In the genomic region with DNA sequence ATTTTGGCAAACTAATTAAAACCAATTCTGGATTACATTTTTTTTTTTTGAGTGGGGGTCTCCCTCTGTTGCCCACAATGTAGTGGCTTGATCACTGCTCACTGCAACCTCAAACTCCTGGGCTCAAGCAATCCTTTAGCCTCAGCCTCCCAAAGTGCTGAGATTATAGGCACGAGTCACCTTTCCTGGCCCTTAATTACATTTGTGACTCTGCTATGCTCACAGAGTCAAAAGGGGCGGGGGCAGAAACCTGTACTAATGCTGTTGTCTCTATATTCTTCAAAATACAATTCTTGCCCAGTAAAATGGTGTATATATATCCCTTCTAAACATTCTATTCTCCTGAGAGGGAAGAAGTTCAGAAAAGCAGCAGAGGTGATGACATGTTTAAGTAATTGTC, we compare ENCODE assay signal across 25 cellular contexts. TPM values are rescaled to one million over a fixed set of nuclear protein-coding genes. Genes with fewer than 3 reads are reported as not detected.
DNase-seq lines count a peak whose midpoint lies in the region; ATAC-seq and TF ChIP-seq lines count a peak whose summit lies in the region.
"Had no signal": no experiment of that assay in that cellular context is flagged by ENCODE, and none has a peak within 500 bp of the region (broad histone marks: within the 10 kb centered on the region; RNA-seq: fewer than 3 reads in every experiment).

No MANE protein-coding gene starts in this region.

- H3K4me1 ChIP-seq in neuronal stem cell (ENCODE audit: control insufficient read depth in 2 of 2, insufficient read depth in 1 of 2, low read depth in 1 of 2, low read length in 2 of 2): no peaks in the 10 kb centered on the region
- H3K4me1 ChIP-seq: Caco-2, HAP-1 had no signal

- no peak overlapping the region for H3K23ac ChIP-seq in neuronal stem cell (ENCODE audit: low read depth, low read length, poor library complexity)

- no peak overlapping the region for H2BK12ac ChIP-seq in neuronal stem cell (ENCODE audit: low read length)

- H3K14ac ChIP-seq in neuronal stem cell (ENCODE audit: low read length): no peak overlapping the region

- peak overlapping the region; percentile 16 to 52 for H3K27ac Mint-ChIP-seq in natural killer cell
- H3K27ac Mint-ChIP-seq in natural killer cell treated with Interleukin-12 subunit alpha and Interleukin-12 subunit beta and Interleukin-15 and Interleukin-18, amount 100 ng/mL, for 72 hours: no peak overlapping the region
- H3K27ac Mint-ChIP-seq: activated naive CD4-positive, alpha-beta T cell treated with anti-CD3 and anti-CD28 coated beads, Interleukin-2, amount 50 U/mL, for 72 hours; dendritic cell treated with granulocyte-macrophage colony-stimulating factor and Interleukin-4, amounts not matched to agents 40 ng/mL and 50 ng/mL, for 4 days; stimulated activated memory B cell treated with anti-CD40 and anti-IgM and Interleukin-4, amounts not matched to agents 10 μg/mL and 1 μg/mL and 100 μg/mL, for 72 hours; T-helper 1 cell treated with Interleukin-12 subunit alpha and Interleukin-12 subunit beta and Interleukin-4 antibody, amounts not matched to agents 30 μg/mL and 1 μg/mL, for 36 hours had no signal

- H3K4ac ChIP-seq in neuronal stem cell (ENCODE audit: low read length): no peak overlapping the region

- H3K36me3 ChIP-seq in neuronal stem cell (replicated peaks in 1 of 2; ENCODE audit: control insufficient read depth in 2 of 2, insufficient read depth in 2 of 2, low read length in 2 of 2): peaks cover 0 to 13% of the 10 kb centered on the region in 2 donors
- H3K36me3 ChIP-seq: HAP-1, Peyer's patch, thoracic aorta, uterus had no signal

- no peak for DNase-seq in natural killer cell
- no peak for DNase-seq in natural killer cell treated with Interleukin-12 subunit alpha and Interleukin-12 subunit beta and Interleukin-15 and Interleukin-18, amount 100 ng/mL, for 72 hours (ENCODE audit: low spot score)
- DNase-seq in M059J (ENCODE audit: low read depth): peak; percentile 60
- DNase-seq in dermis blood vessel endothelial cell: peak; percentile 7
- DNase-seq in neuronal stem cell (ENCODE audit: low spot score): no peak
- no peak for DNase-seq in activated CD8-positive, alpha-beta memory T cell treated with anti-CD3 and anti-CD28 coated beads, Interleukin-2, amount 50 U/mL, for 48 hours
- DNase-seq: anterior cingulate cortex, C1 segment of cervical spinal cord, Caco-2, caudate nucleus, DMS79 treated with DMSO at 0.1 percent for 48 hours, NCI-H1105 treated with DMSO at 0.1 percent for 48 hours, NCI-H2029 treated with DMSO at 0.1 percent for 48 hours, Peyer's patch, uterus had no signal

- WGBS in neuronal stem cell (ENCODE audit: extremely low coverage in 2 of 2, insufficient read length in 2 of 2, insufficient replicate concordance in 1 of 2), 2 donors: no CpG with 5 or more reads among the region's 2 CpGs

- no peak overlapping the region for H3K4me3 ChIP-seq in neuronal stem cell (ENCODE audit: low read length in 2 of 2)
- H3K4me3 ChIP-seq: GM12878, HAP-1, Peyer's patch, smooth muscle cell, thoracic aorta, uterus had no signal

- H4K91ac ChIP-seq in neuronal stem cell (ENCODE audit: low read depth, low read length, poor library complexity): no peak overlapping the region

- H3K79me1 ChIP-seq in neuronal stem cell (ENCODE audit: low read depth, low read length): no peaks in the 10 kb centered on the region

- H3K27me3 Mint-ChIP-seq in natural killer cell (ENCODE audit: low read depth in 2 of 2): no peaks in the 10 kb centered on the region
- no peaks in the 10 kb centered on the region for H3K27me3 Mint-ChIP-seq in natural killer cell treated with Interleukin-12 subunit alpha and Interleukin-12 subunit beta and Interleukin-15 and Interleukin-18, amount 100 ng/mL, for 72 hours
- H3K27me3 Mint-ChIP-seq: dendritic cell treated with granulocyte-macrophage colony-stimulating factor and Interleukin-4, amounts not matched to agents 40 ng/mL and 50 ng/mL, for 4 days; stimulated activated memory B cell treated with anti-CD40 and anti-IgM and Interleukin-4, amounts not matched to agents 10 μg/mL and 1 μg/mL and 100 μg/mL, for 72 hours had no signal

- H3K4me3 Mint-ChIP-seq in natural killer cell: no peak overlapping the region
- H3K4me3 Mint-ChIP-seq in natural killer cell treated with Interleukin-12 subunit alpha and Interleukin-12 subunit beta and Interleukin-15 and Interleukin-18, amount 100 ng/mL, for 72 hours: no peak overlapping the region
- H3K4me3 Mint-ChIP-seq: dendritic cell treated with granulocyte-macrophage colony-stimulating factor and Interleukin-4, amounts not matched to agents 40 ng/mL and 50 ng/mL, for 4 days; stimulated activated memory B cell treated with anti-CD40 and anti-IgM and Interleukin-4, amounts not matched to agents 10 μg/mL and 1 μg/mL and 100 μg/mL, for 72 hours; T-helper 1 cell treated with Interleukin-12 subunit alpha and Interleukin-12 subunit beta and Interleukin-4 antibody, amounts not matched to agents 30 μg/mL and 1 μg/mL, for 36 hours had no signal

- no peak overlapping the region for H3K27ac ChIP-seq in neuronal stem cell (replicated peaks; ENCODE audit: low read length)
- H3K27ac ChIP-seq: Peyer's patch, thoracic aorta, uterus had no signal

- H2BK5ac ChIP-seq in neuronal stem cell (ENCODE audit: low read length): no peak overlapping the region

- no peak for ATAC-seq in natural killer cell
- no peak for ATAC-seq in natural killer cell treated with Interleukin-12 subunit alpha and Interleukin-12 subunit beta and Interleukin-15 and Interleukin-18, amount 100 ng/mL, for 72 hours
- no peak for ATAC-seq in GM21390 (IDR thresholded peaks at IDR 0.05; ENCODE audit: unreplicated experiment)
- no peak for ATAC-seq in GM18520 (IDR thresholded peaks at IDR 0.05; ENCODE audit: unreplicated experiment)
- ATAC-seq: activated naive CD4-positive, alpha-beta T cell treated with anti-CD3 and anti-CD28 coated beads, Interleukin-2, amount 50 U/mL, for 72 hours; GM12878; stimulated activated memory B cell treated with anti-CD40 and anti-IgM and Interleukin-4, amounts not matched to agents 10 μg/mL and 1 μg/mL and 100 μg/mL, for 72 hours had no signal

- no peak overlapping the region for H4K8ac ChIP-seq in neuronal stem cell (ENCODE audit: low read depth, low read length)

- no peaks in the 10 kb centered on the region for H3K36me3 Mint-ChIP-seq in natural killer cell
- H3K36me3 Mint-ChIP-seq in natural killer cell treated with Interleukin-12 subunit alpha and Interleukin-12 subunit beta and Interleukin-15 and Interleukin-18, amount 100 ng/mL, for 72 hours: no peaks in the 10 kb centered on the region

- no peak overlapping the region for H2BK120ac ChIP-seq in neuronal stem cell (ENCODE audit: low read depth, low read length)

- intact Hi-C loops in natural killer cell (cut with micrococcal nuclease): no loop called here

- H2AK5ac ChIP-seq in neuronal stem cell (ENCODE audit: low read depth, low read length): no peak overlapping the region

- no peaks in the 10 kb centered on the region for H3K9me3 Mint-ChIP-seq in natural killer cell
- no peaks in the 10 kb centered on the region for H3K9me3 Mint-ChIP-seq in natural killer cell treated with Interleukin-12 subunit alpha and Interleukin-12 subunit beta and Interleukin-15 and Interleukin-18, amount 100 ng/mL, for 72 hours
- H3K9me3 Mint-ChIP-seq: activated naive CD4-positive, alpha-beta T cell treated with anti-CD3 and anti-CD28 coated beads, Interleukin-2, amount 50 U/mL, for 72 hours; dendritic cell treated with granulocyte-macrophage colony-stimulating factor and Interleukin-4, amounts not matched to agents 40 ng/mL and 50 ng/mL, for 4 days; stimulated activated memory B cell treated with anti-CD40 and anti-IgM and Interleukin-4, amounts not matched to agents 10 μg/mL and 1 μg/mL and 100 μg/mL, for 72 hours; T-helper 1 cell treated with Interleukin-12 subunit alpha and Interleukin-12 subunit beta and Interleukin-4 antibody, amounts not matched to agents 30 μg/mL and 1 μg/mL, for 36 hours had no signal

- no peak overlapping the region for H2AFZ ChIP-seq in neuronal stem cell (ENCODE audit: low read length)

- peaks cover 47 to 56% of the 10 kb centered on the region in 2 donors for H3K4me1 Mint-ChIP-seq in natural killer cell
- H3K4me1 Mint-ChIP-seq in natural killer cell treated with Interleukin-12 subunit alpha and Interleukin-12 subunit beta and Interleukin-15 and Interleukin-18, amount 100 ng/mL, for 72 hours (ENCODE audit: low read depth in 2 of 2): peaks cover 28 to 33% of the 10 kb centered on the region in 2 donors

- H3K9ac ChIP-seq in neuronal stem cell (ENCODE audit: low read depth, low read length, poor library complexity): no peak overlapping the region

- peaks cover 0 to 3% of the 10 kb centered on the region in 2 donors for H3K9me3 ChIP-seq in neuronal stem cell (replicated peaks in 1 of 2; ENCODE audit: control insufficient read depth in 2 of 2, insufficient read depth in 1 of 2, low read depth in 1 of 2, low read length in 2 of 2)
- H3K9me3 ChIP-seq: Caco-2, HAP-1, Peyer's patch, thoracic aorta, uterus had no signal

- H3K4me2 ChIP-seq in neuronal stem cell (ENCODE audit: insufficient read depth, low read length, poor library complexity, severe bottlenecking): no peak overlapping the region
- H3K4me2 ChIP-seq: smooth muscle cell had no signal

- no peaks in the 10 kb centered on the region for H3K27me3 ChIP-seq in neuronal stem cell (ENCODE audit: control insufficient read depth in 3 of 3, insufficient read depth in 3 of 3, low read depth in 1 of 3, low read length in 3 of 3)
- H3K27me3 ChIP-seq: Peyer's patch, uterus had no signal

- no peak overlapping the region for H3K18ac ChIP-seq in neuronal stem cell (ENCODE audit: low read length)

- TF ChIP-seq CTCF in natural killer cell (IDR thresholded peaks at IDR 0.05): no peak

- H2BK15ac ChIP-seq in neuronal stem cell (ENCODE audit: low read length): no peak overlapping the region

RNA-seq across cellular contexts. Expression of a gene that starts 23.2 kb away (rescaled TPM):
- total RNA-seq in natural killer cell: 10 to 100 TPM; 64.4 to 76.2 (median 65.1) TPM
- total RNA-seq in natural killer cell treated with Interleukin-12 subunit alpha and Interleukin-12 subunit beta and Interleukin-15 and Interleukin-18, amount 100 ng/mL, for 72 hours: 10 to 100 TPM; 41.4 to 43.8 TPM
- 46.0 and 46.4 TPM in 2 replicates for total RNA-seq in M059J (2014; rRNA removed; shearing (Covaris generic))
- 76.5 and 77.1 TPM in 2 replicates for total RNA-seq in dermis blood vessel endothelial cell
- 23.0 TPM for polyA plus RNA-seq in neuronal stem cell (2013, experiment 1 of 2)
- polyA plus RNA-seq in neuronal stem cell (2013, experiment 2 of 2): 23.0 TPM

RNA-seq across cellular contexts. Expression of a gene that starts 43.0 kb away (rescaled TPM):
- total RNA-seq in natural killer cell: 1 to 10 TPM in 2 of 3 donors, under 1 TPM in 1; 0.38 to 2.1 (median 2.1) TPM
- 1 to 10 TPM in 1 of 2 donors, under 1 TPM in 1; 0.33 to 1.5 TPM for total RNA-seq in natural killer cell treated with Interleukin-12 subunit alpha and Interleukin-12 subunit beta and Interleukin-15 and Interleukin-18, amount 100 ng/mL, for 72 hours
- 62.5 and 79.6 TPM in 2 replicates for total RNA-seq in M059J (2014; rRNA removed; shearing (Covaris generic))
- total RNA-seq in dermis blood vessel endothelial cell: 4.0 and 7.8 TPM in 2 replicates
- polyA plus RNA-seq in neuronal stem cell (2013, experiment 1 of 2): 6.9 TPM
- 7.3 TPM for polyA plus RNA-seq in neuronal stem cell (2013, experiment 2 of 2)

Comparison
In these comparisons a context has a peak if more than half of its experiments do, and no peak if none do; other contexts are left out.
1. H3K27ac Mint-ChIP-seq: peak in natural killer cell (2 of 2); none in natural killer cell treated with Interleukin-12 subunit alpha and Interleukin-12 subunit beta and Interleukin-15 and Interleukin-18, amount 100 ng/mL, for 72 hours (0 of 2).
2. DNase-seq: peak in M059J (single experiment) and dermis blood vessel endothelial cell (single experiment); none in natural killer cell (single experiment), natural killer cell treated with Interleukin-12 subunit alpha and Interleukin-12 subunit beta and Interleukin-15 and Interleukin-18, amount 100 ng/mL, for 72 hours (single experiment), neuronal stem cell (single experiment) and activated CD8-positive, alpha-beta memory T cell treated with anti-CD3 and anti-CD28 coated beads, Interleukin-2, amount 50 U/mL, for 48 hours (single experiment).